ENCODE assay signal across 8 cellular contexts in genomic region chr21:31198575-31198974, GRCh38.
DNase-seq lines count a peak whose midpoint lies in the region; ATAC-seq and TF ChIP-seq lines count a peak whose summit lies in the region.

No MANE protein-coding gene starts in this region.

- TF ChIP-seq CTCF in CD14-positive monocyte (IDR thresholded peaks at IDR 0.05) (peak; percentile 76), MCF 10A (IDR thresholded peaks at IDR 0.05; ENCODE audit: unreplicated experiment) (peak; percentile 60)

- H3K27me3 Mint-ChIP-seq in CD14-positive monocyte (ENCODE audit: low read depth in 3 of 3) = peaks cover 0 to 2% (median 1%) of the 10 kb centered on the region in 3 donors
- no peaks in the 10 kb centered on the region for H3K27me3 Mint-ChIP-seq in MCF 10A (ENCODE audit: insufficient read depth, unreplicated experiment)

- H3K9me3 Mint-ChIP-seq in CD14-positive monocyte (no peaks in the 10 kb centered on the region), MCF 10A (ENCODE audit: unreplicated experiment) (no peaks in the 10 kb centered on the region)

- ATAC-seq in left lobe of liver (peak; percentile 89), HG03442 (IDR thresholded peaks at IDR 0.05; ENCODE audit: unreplicated experiment) (no peak), GM21526 (IDR thresholded peaks at IDR 0.05; ENCODE audit: low FRiP score, unreplicated experiment) (no peak)

- CTCF ChIA-PET in HEK293T (lab: Yijun Ruan, JAX) (interaction anchor here (0.8 to 1.3 kb wide), 4 partner anchors 18 to 400 kb away, joined by 3 to 4 read pairs (median 4); no protein-coding TSS in a partner anchor), MCF 10A (lab: Yijun Ruan, JAX) (interaction anchor here (0.6 to 12.1 kb wide), 31 partner anchors 11 to 410 kb away, joined by 3 to 212 read pairs (median 5); no protein-coding TSS in a partner anchor)

- peaks cover 33 to 57% of the 10 kb centered on the region in 2 donors for H3K36me3 Mint-ChIP-seq in CD14-positive monocyte
- H3K36me3 Mint-ChIP-seq in MCF 10A (ENCODE audit: insufficient read depth, unreplicated experiment) = no peaks in the 10 kb centered on the region

- POLR2A ChIA-PET in HEK293T (lab: Yijun Ruan, JAX) (no interaction called here), MCF 10A (lab: Yijun Ruan, JAX) (interaction anchor here (0.6 to 1.0 kb wide), 3 partner anchors 56 to 470 kb away, joined by 3 to 4 read pairs (median 3); no protein-coding TSS in a partner anchor)

- peaks cover 46% of the 10 kb centered on the region for H3K4me1 Mint-ChIP-seq in CD14-positive monocyte
- H3K4me1 Mint-ChIP-seq in MCF 10A (ENCODE audit: insufficient read depth, unreplicated experiment) = peaks cover 4% of the 10 kb centered on the region

- no peak overlapping the region for H3K4me3 Mint-ChIP-seq in CD14-positive monocyte
- H3K4me3 Mint-ChIP-seq in MCF 10A (ENCODE audit: unreplicated experiment) = no peak overlapping the region

- BruUV-seq in MCF 10A (replicated peaks; lab: Mats Ljungman, UMichigan) = no TSS peak

- H3K27ac Mint-ChIP-seq in CD14-positive monocyte (peak overlapping the region in 2 of 7 donors; percentile 46 to 69), MCF 10A (ENCODE audit: low read depth, unreplicated experiment) (no peak overlapping the region)

- DNase-seq in CD14-positive monocyte (ENCODE audit: low spot score) (no peak), HEK293T (ENCODE audit: extremely low spot score) (peak; percentile 44), NCI-H774 (lab: John Stamatoyannopoulos, UW) (peak; percentile 51), MCF 10A (ENCODE audit: unreplicated experiment) (peak; percentile 67), left lobe of liver (ENCODE audit: low spot score) (no peak), NCI-H226 (no peak)

- intact Hi-C loops in CD14-positive monocyte (cut with micrococcal nuclease) = loop anchor here (2.0 to 5.0 kb wide), 3 partner anchors 382 to 404 kb away; no protein-coding TSS in a partner anchor
- intact Hi-C loops in MCF 10A (cut with micrococcal nuclease) = loop anchor here (1.0 to 5.0 kb wide), 4 partner anchors 144 to 406 kb away; partner anchors contain the start of gene TIAM1

TF ChIP-seq in HEK293T, 16 proteins besides CTCF, POLR2A, EP300 and RAD21:
- TF ChIP-seq ELF4 (IDR thresholded peaks at IDR 0.05) (no peak), ARNT (IDR thresholded peaks at IDR 0.05) (no peak), L3MBTL2 (conservative IDR thresholded peaks at IDR 0.05) (no peak), FOXM1 (IDR thresholded peaks at IDR 0.05; ENCODE audit: borderline replicate concordance) (no peak), SP1 (IDR thresholded peaks at IDR 0.05) (no peak), PKNOX1 (IDR thresholded peaks at IDR 0.05) (no peak), NFRKB (IDR thresholded peaks at IDR 0.05) (no peak), LEF1 (IDR thresholded peaks at IDR 0.05; ENCODE audit: borderline replicate concordance) (no peak), SUZ12 (IDR thresholded peaks at IDR 0.05) (no peak), CTBP1 (IDR thresholded peaks at IDR 0.05; ENCODE audit: borderline replicate concordance) (no peak), FOXK2 (IDR thresholded peaks at IDR 0.05) (no peak), ZNF384 (IDR thresholded peaks at IDR 0.05) (no peak), BHLHE40 (IDR thresholded peaks at IDR 0.05; ENCODE audit: borderline replicate concordance) (no peak), HDGF (IDR thresholded peaks at IDR 0.05; ENCODE audit: borderline replicate concordance) (no peak), FOXA1 (IDR thresholded peaks at IDR 0.05) (no peak), TARDBP (IDR thresholded peaks at IDR 0.05) (no peak)

Comparison
In these comparisons a context has a peak if more than half of its experiments do, and no peak if none do; other contexts are left out.
1. DNase-seq: peak in HEK293T (single experiment), NCI-H774 (single experiment) and MCF 10A (single experiment); none in CD14-positive monocyte (single experiment), left lobe of liver (single experiment) and NCI-H226 (single experiment).